Comparison of ENCODE assay signal across 9 cellular contexts in the genomic region with DNA sequence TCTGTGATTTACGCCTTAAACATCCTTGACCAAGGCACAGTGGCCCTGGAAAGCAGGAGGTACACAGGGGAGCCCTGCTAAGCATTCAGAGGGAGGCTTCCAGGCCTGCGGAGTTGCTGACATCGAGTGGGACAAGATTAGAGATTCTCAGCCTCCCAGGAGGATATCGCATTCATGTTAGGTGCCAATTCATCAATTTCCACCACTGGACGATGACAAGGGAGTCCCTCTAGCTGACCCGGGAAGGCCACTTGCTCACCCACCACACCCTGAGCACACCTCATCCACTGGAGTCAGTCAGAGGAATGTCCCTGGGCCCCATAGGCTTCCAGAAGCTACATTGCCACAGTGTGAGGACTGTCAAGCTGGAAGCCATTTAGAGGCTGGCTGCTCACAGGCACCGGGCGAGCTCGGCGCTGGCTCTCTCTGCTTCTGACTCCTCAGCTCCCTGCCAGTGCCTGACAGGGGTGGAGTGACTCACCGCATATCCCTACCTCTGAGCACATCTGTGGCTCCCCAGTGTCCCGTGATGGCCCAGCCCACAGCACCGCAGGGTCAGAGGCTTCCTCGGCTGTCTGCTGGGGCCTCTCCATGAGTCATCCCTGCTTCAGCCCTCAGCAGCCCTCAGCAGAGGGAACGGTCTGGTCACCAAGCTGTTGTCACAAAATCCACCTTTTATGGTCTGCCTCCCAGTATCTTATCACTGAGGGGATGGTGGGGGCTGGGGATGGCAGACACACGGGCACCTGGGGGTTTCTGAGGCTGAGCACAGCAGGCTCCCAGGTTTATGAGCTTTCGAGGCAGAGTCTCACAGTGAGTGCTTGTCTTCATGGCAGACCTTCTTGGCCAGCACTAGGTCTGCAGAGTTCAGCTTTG.
A peak's percentile ranks its signal among the peaks of the same experiment; 100 is the strongest.
DNase-seq lines count a peak whose midpoint lies in the region; ATAC-seq and TF ChIP-seq lines count a peak whose summit lies in the region.
"Had no signal": no experiment of that assay in that cellular context is flagged by ENCODE, and none has a peak within 500 bp of the region (broad histone marks: within the 10 kb centered on the region; RNA-seq: fewer than 3 reads in every experiment).

No MANE protein-coding gene starts in this region.

- no peaks in the 10 kb centered on the region for H3K9me2 ChIP-seq in PC-3 (replicated peaks; ENCODE audit: low read length)

- TF ChIP-seq POLR2A in spleen (IDR thresholded peaks at IDR 0.05): no peak

- H3K27ac ChIP-seq in PC-3 (ENCODE audit: low read length) (peak overlapping the region; percentile 17; the same call in 1 of the 2 replicates), psoas muscle (no peak overlapping the region), spleen (no peak overlapping the region)

- ATAC-seq in PC-3 (peak; percentile 96), psoas muscle (peak; percentile 63 to 91 (median 76))

- peak overlapping the region; percentile 68 for H3K4me2 ChIP-seq in PC-3 (ENCODE audit: low read length)

- no peak overlapping the region for H3K9ac ChIP-seq in PC-3 (ENCODE audit: low read length)

- POLR2A ChIA-PET in PC-3 (lab: Charles Lee; ENCODE audit: unreplicated experiment): interaction anchor here (0.6 kb wide), 1 partner anchor 118 kb away, joined by 4 read pairs; no protein-coding TSS in a partner anchor

- H3K36me3 ChIP-seq in PC-3 (ENCODE audit: low read depth, low read length): no peaks in the 10 kb centered on the region
- H3K36me3 ChIP-seq in psoas muscle (ENCODE audit: insufficient read depth in 1 of 2, low read depth in 1 of 2): no peaks in the 10 kb centered on the region
- H3K36me3 ChIP-seq in spleen: no peaks in the 10 kb centered on the region

- H3K4me1 ChIP-seq in PC-3 (ENCODE audit: insufficient read depth, low read length) (peaks cover 19% of the 10 kb centered on the region), psoas muscle (no peaks in the 10 kb centered on the region), spleen (no peaks in the 10 kb centered on the region)

- no peaks in the 10 kb centered on the region for H3K27me3 ChIP-seq in PC-3 (ENCODE audit: low read length)
- H3K27me3 ChIP-seq in psoas muscle (ENCODE audit: insufficient read depth in 3 of 3, low read length in 2 of 3): no peaks in the 10 kb centered on the region
- H3K27me3 ChIP-seq in spleen (replicated peaks in 1 of 7): no peaks in the 10 kb centered on the region

- no peaks in the 10 kb centered on the region for H4K20me1 ChIP-seq in PC-3 (ENCODE audit: low read length)

- CTCF ChIA-PET in PC-3 (lab: Charles Lee): no interaction called here

- DNase-seq in GM04504 (ENCODE audit: low read depth): peak; percentile 91
- peak; percentile 81 for DNase-seq in PC-3
- DNase-seq in fibroblast of pulmonary artery (ENCODE audit: low read depth): peak; percentile 87
- DNase-seq in psoas muscle: peak; percentile 65 to 75
- DNase-seq in 8988T: no peak
- no peak for DNase-seq in activated CD4-positive, CD25-positive, alpha-beta regulatory T cell (lab: John Stamatoyannopoulos, UW)
- no peak for DNase-seq in NCI-H446 (lab: John Stamatoyannopoulos, UW)
- DNase-seq in spleen: no peak
- DNase-seq: activated B cell treated with CpG ODN at 0.5 μM for 24 hours had no signal

- no TSS peak for BruUV-seq in PC-3 (replicated peaks; lab: Mats Ljungman, UMichigan)

- no peak for TF ChIP-seq CTCF in PC-3 (conservative IDR thresholded peaks at IDR 0.05; ENCODE audit: low read depth, low read length)
- no peak for TF ChIP-seq CTCF in fibroblast of pulmonary artery (IDR thresholded peaks at IDR 0.05; ENCODE audit: low read length, missing control alignments)
- TF ChIP-seq CTCF in psoas muscle (IDR thresholded peaks at IDR 0.05): no peak
- TF ChIP-seq CTCF in spleen (IDR thresholded peaks at IDR 0.05 in 8 of 11, conservative IDR thresholded peaks at IDR 0.05 in 3 of 11): no peak

- intact Hi-C loops in PC-3 (cut with micrococcal nuclease): no loop called here
- intact Hi-C loops in psoas muscle (cut with DNase I): no loop called here
- intact Hi-C loops in spleen (cut with DNase I; ENCODE audit: low total_unique reads): no loop called here

- H3F3A ChIP-seq in PC-3 (ENCODE audit: low read length, unreplicated experiment): no peaks in the 10 kb centered on the region

- no peaks in the 10 kb centered on the region for H3K79me2 ChIP-seq in PC-3 (ENCODE audit: low read length)

- H3K4me3 ChIP-seq in PC-3 (ENCODE audit: low read length) (no peak overlapping the region), fibroblast of pulmonary artery (replicated peaks; ENCODE audit: low read depth, low read length) (no peak overlapping the region), psoas muscle (no peak overlapping the region), spleen (no peak overlapping the region)

- 77 to 80% (median 79%) methylated on average over 17 of the region's 17 CpGs for WGBS in psoas muscle, 3 donors
- whole genome bisulfite sequencing in spleen, 5 donors: 87 to 95% (median 89%) methylated on average over 16 to 17 of the region's 17 CpGs

- H2AFZ ChIP-seq in PC-3 (ENCODE audit: low read length): peak overlapping the region; percentile 52

- H3K9me3 ChIP-seq in PC-3 (ENCODE audit: low read length) (no peaks in the 10 kb centered on the region), psoas muscle (no peaks in the 10 kb centered on the region), spleen (no peaks in the 10 kb centered on the region)

Comparison
In these comparisons a context has a peak if more than half of its experiments do, and no peak if none do; other contexts are left out.
1. DNase-seq: peak in GM04504 (single experiment), PC-3 (single experiment), fibroblast of pulmonary artery (single experiment) and psoas muscle (2 of 2); none in 8988T (single experiment), activated CD4-positive, CD25-positive, alpha-beta regulatory T cell (0 of 4), NCI-H446 (0 of 2) and spleen (single experiment).